Comparison of ENCODE assay signal across 26 cellular contexts in genomic region chr15:90942354-90943120, GRCh38.
"Had no signal": no experiment of that assay in that cellular context is flagged by ENCODE, and none has a peak within 500 bp of the region (broad histone marks: within the 10 kb centered on the region; RNA-seq: fewer than 3 reads in every experiment).

No MANE protein-coding gene starts in this region.

- H3K4me2 ChIP-seq: hepatocyte had no signal

- H3K4me3 Mint-ChIP-seq: mesothelial cell of epicardium had no signal

- H3K9me3 ChIP-seq: colonic mucosa, esophagus squamous epithelium, gastrocnemius medialis, left lung, lower lobe of right lung, mucosa of descending colon had no signal

- H2AFZ ChIP-seq: hepatocyte had no signal

- H3K27me3 Mint-ChIP-seq: naive B cell had no signal

- H3K27ac ChIP-seq: colonic mucosa, dorsolateral prefrontal cortex, epithelial cell of prostate, esophagus squamous epithelium, gastrocnemius medialis, hepatocyte, left lung, lower lobe of right lung had no signal

- H3K27ac Mint-ChIP-seq: mesothelial cell of epicardium, naive B cell had no signal

- DNase-seq: colonic mucosa; dermis blood vessel endothelial cell; dorsolateral prefrontal cortex; effector CD4-positive, alpha-beta T cell; effector memory CD4-positive, alpha-beta T cell; erythroblast; esophagus squamous epithelium; foreskin fibroblast; foreskin melanocyte; gastrocnemius medialis; glutamatergic neuron; head of caudate nucleus; hypothalamus; kidney glomerular epithelial cell; left ventricle myocardium superior; lower lobe of right lung; mesenchymal stem cell; naive B cell had no signal

- H3K4me1 Mint-ChIP-seq: mesothelial cell of epicardium, naive B cell had no signal

- FAIRE-seq: islet of Langerhans, keratinocyte had no signal

- H3K27me3 ChIP-seq: colonic mucosa, dorsolateral prefrontal cortex, esophagus squamous epithelium, gastrocnemius medialis, hepatocyte, left lung had no signal

- H3K4me3 ChIP-seq: colonic mucosa, dorsolateral prefrontal cortex, esophagus squamous epithelium, gastrocnemius medialis, hepatocyte, left lung, lower lobe of right lung, mucosa of descending colon had no signal

- H3K4me1 ChIP-seq: colonic mucosa, gastrocnemius medialis, left lung, lower lobe of right lung had no signal

- H3K9me3 Mint-ChIP-seq: mesothelial cell of epicardium, naive B cell had no signal

- ATAC-seq: esophagus mucosa, gastrocnemius medialis, left lung, left ventricle myocardium superior, lower lobe of right lung, mucosa of descending colon had no signal
